Comparison of ENCODE assay signal across 1 cellular context in the genomic region with DNA sequence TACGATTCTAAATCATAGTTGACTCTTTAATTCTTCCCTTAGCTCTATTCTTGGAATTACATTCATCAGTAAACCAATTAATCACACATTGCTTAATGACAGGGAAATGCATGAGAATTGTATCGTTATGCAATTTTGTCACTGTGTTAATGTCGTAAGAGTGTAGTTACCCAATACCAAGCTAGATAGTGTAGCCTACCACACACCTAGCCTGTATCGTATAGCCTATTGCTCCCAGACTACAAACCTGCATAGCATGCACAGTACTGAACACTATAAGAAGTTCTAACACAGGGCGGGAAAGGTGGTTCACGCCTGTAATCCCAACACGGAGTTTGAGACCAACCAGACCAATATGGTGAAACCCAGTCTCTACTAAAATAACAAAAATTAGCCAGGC.
TF ChIP-seq lines count a peak whose summit lies in the region.

No MANE protein-coding gene starts in this region.

TF ChIP-seq in HepG2, 621 proteins besides CTCF, POLR2A, EP300 and RAD21:
- TF ChIP-seq ZNF792 (CRISPR knock-in tag; IDR thresholded peaks at IDR 0.05) (0 out of 2 replicates have a peak, but pooled peaks have one; percentile 24), SIX4 (CRISPR knock-in tag; IDR thresholded peaks at IDR 0.05) (peak; percentile 45; the same call in 1 of the 2 replicates), REPIN1 (CRISPR knock-in tag; IDR thresholded peaks at IDR 0.05; ENCODE audit: borderline replicate concordance, low read depth) (0 out of 2 replicates have a peak, but pooled peaks have one; percentile 44), MIER2 (CRISPR knock-in tag; IDR thresholded peaks at IDR 0.05) (0 out of 2 replicates have a peak, but pooled peaks have one; percentile 24), RBM22 (optimal IDR thresholded peaks at IDR 0.05; ENCODE audit: low read length) (peak; percentile 91), ZNF550 (CRISPR knock-in tag; IDR thresholded peaks at IDR 0.05; ENCODE audit: borderline replicate concordance) (no peak), CEBPB (IDR thresholded peaks at IDR 0.05; ENCODE audit: borderline replicate concordance, low read depth, low read length) (peak; percentile 95), ZNF614 (CRISPR knock-in tag; IDR thresholded peaks at IDR 0.05; ENCODE audit: borderline replicate concordance) (peak; percentile 25; the same call in 1 of the 2 replicates), NCOA2 (CRISPR knock-in tag; IDR thresholded peaks at IDR 0.05) (peak; percentile 37), THAP11 (CRISPR knock-in tag; IDR thresholded peaks at IDR 0.05) (peak; percentile 19; the same call in 1 of the 2 replicates), PAF1 (CRISPR knock-in tag; IDR thresholded peaks at IDR 0.05) (peak; percentile 63), ZNF441 (CRISPR knock-in tag; IDR thresholded peaks at IDR 0.05; ENCODE audit: borderline replicate concordance) (no peak), POGZ (CRISPR knock-in tag; IDR thresholded peaks at IDR 0.05) (0 out of 2 replicates have a peak, but pooled peaks have one; percentile 28), CBX5 (CRISPR knock-in tag; IDR thresholded peaks at IDR 0.05; ENCODE audit: borderline replicate concordance) (no peak), RBFOX2 (IDR thresholded peaks at IDR 0.05; ENCODE audit: low read depth, low read length) (peak; percentile 4; the same call in 1 of the 2 replicates), GATAD2A (CRISPR knock-in tag; IDR thresholded peaks at IDR 0.05) (peak; percentile 50; the same call in 1 of the 2 replicates), POLR2AphosphoS2 (IDR thresholded peaks at IDR 0.05; ENCODE audit: low read depth, low read length) (peak; percentile 90), ZC3H4 (CRISPR knock-in tag; IDR thresholded peaks at IDR 0.05; ENCODE audit: borderline replicate concordance) (no peak), CEBPG (CRISPR knock-in tag; IDR thresholded peaks at IDR 0.05) (peak; percentile 87), POLR2AphosphoS5 (IDR thresholded peaks at IDR 0.05; ENCODE audit: low read depth, low read length) (peak; percentile 46; the same call in 1 of the 2 replicates), YEATS2 (CRISPR knock-in tag; IDR thresholded peaks at IDR 0.05; ENCODE audit: borderline replicate concordance) (0 out of 2 replicates have a peak, but pooled peaks have one; percentile 33)
- TF ChIP-seq, protein P1, sequence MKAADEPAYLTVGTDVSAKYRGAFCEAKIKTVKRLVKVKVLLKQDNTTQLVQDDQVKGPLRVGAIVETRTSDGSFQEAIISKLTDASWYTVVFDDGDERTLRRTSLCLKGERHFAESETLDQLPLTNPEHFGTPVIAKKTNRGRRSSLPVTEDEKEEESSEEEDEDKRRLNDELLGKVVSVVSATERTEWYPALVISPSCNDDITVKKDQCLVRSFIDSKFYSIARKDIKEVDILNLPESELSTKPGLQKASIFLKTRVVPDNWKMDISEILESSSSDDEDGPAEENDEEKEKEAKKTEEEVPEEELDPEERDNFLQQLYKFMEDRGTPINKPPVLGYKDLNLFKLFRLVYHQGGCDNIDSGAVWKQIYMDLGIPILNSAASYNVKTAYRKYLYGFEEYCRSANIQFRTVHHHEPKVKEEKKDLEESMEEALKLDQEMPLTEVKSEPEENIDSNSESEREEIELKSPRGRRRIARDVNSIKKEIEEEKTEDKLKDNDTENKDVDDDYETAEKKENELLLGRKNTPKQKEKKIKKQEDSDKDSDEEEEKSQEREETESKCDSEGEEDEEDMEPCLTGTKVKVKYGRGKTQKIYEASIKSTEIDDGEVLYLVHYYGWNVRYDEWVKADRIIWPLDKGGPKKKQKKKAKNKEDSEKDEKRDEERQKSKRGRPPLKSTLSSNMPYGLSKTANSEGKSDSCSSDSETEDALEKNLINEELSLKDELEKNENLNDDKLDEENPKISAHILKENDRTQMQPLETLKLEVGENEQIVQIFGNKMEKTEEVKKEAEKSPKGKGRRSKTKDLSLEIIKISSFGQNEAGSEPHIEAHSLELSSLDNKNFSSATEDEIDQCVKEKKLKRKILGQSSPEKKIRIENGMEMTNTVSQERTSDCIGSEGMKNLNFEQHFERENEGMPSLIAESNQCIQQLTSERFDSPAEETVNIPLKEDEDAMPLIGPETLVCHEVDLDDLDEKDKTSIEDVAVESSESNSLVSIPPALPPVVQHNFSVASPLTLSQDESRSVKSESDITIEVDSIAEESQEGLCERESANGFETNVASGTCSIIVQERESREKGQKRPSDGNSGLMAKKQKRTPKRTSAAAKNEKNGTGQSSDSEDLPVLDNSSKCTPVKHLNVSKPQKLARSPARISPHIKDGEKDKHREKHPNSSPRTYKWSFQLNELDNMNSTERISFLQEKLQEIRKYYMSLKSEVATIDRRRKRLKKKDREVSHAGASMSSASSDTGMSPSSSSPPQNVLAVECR (CRISPR knock-in tag; IDR thresholded peaks at IDR 0.05; ENCODE audit: borderline replicate concordance): 0 out of 2 replicates have a peak, but pooled peaks have one; percentile 3
- TF ChIP-seq, protein P2, sequence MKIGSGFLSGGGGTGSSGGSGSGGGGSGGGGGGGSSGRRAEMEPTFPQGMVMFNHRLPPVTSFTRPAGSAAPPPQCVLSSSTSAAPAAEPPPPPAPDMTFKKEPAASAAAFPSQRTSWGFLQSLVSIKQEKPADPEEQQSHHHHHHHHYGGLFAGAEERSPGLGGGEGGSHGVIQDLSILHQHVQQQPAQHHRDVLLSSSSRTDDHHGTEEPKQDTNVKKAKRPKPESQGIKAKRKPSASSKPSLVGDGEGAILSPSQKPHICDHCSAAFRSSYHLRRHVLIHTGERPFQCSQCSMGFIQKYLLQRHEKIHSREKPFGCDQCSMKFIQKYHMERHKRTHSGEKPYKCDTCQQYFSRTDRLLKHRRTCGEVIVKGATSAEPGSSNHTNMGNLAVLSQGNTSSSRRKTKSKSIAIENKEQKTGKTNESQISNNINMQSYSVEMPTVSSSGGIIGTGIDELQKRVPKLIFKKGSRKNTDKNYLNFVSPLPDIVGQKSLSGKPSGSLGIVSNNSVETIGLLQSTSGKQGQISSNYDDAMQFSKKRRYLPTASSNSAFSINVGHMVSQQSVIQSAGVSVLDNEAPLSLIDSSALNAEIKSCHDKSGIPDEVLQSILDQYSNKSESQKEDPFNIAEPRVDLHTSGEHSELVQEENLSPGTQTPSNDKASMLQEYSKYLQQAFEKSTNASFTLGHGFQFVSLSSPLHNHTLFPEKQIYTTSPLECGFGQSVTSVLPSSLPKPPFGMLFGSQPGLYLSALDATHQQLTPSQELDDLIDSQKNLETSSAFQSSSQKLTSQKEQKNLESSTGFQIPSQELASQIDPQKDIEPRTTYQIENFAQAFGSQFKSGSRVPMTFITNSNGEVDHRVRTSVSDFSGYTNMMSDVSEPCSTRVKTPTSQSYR (CRISPR knock-in tag; IDR thresholded peaks at IDR 0.05; ENCODE audit: borderline replicate concordance): peak; percentile 22; the same call in 1 of the 2 replicates
- TF ChIP-seq, protein P3, sequence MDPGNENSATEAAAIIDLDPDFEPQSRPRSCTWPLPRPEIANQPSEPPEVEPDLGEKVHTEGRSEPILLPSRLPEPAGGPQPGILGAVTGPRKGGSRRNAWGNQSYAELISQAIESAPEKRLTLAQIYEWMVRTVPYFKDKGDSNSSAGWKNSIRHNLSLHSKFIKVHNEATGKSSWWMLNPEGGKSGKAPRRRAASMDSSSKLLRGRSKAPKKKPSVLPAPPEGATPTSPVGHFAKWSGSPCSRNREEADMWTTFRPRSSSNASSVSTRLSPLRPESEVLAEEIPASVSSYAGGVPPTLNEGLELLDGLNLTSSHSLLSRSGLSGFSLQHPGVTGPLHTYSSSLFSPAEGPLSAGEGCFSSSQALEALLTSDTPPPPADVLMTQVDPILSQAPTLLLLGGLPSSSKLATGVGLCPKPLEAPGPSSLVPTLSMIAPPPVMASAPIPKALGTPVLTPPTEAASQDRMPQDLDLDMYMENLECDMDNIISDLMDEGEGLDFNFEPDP (CRISPR knock-in tag; conservative IDR thresholded peaks at IDR 0.05): 0 out of 2 replicates have a peak, but pooled peaks have one; percentile 14
- TF ChIP-seq, protein P4, sequence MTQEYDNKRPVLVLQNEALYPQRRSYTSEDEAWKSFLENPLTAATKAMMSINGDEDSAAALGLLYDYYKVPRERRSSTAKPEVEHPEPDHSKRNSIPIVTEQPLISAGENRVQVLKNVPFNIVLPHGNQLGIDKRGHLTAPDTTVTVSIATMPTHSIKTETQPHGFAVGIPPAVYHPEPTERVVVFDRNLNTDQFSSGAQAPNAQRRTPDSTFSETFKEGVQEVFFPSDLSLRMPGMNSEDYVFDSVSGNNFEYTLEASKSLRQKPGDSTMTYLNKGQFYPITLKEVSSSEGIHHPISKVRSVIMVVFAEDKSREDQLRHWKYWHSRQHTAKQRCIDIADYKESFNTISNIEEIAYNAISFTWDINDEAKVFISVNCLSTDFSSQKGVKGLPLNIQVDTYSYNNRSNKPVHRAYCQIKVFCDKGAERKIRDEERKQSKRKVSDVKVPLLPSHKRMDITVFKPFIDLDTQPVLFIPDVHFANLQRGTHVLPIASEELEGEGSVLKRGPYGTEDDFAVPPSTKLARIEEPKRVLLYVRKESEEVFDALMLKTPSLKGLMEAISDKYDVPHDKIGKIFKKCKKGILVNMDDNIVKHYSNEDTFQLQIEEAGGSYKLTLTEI (CRISPR knock-in tag; conservative IDR thresholded peaks at IDR 0.05): no peak
- TF ChIP-seq, protein P5, sequence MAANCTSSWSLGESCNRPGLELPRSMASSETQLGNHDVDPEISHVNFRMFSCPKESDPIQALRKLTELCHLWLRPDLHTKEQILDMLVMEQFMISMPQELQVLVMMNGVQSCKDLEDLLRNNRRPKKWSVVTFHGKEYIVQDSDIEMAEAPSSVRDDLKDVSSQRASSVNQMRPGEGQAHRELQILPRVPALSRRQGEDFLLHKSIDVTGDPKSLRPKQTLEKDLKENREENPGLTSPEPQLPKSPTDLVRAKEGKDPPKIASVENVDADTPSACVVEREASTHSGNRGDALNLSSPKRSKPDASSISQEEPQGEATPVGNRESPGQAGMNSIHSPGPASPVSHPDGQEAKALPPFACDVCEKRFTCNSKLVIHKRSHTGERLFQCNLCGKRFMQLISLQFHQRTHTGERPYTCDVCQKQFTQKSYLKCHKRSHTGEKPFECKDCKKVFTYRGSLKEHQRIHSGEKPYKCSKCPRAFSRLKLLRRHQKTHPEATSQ (CRISPR knock-in tag; IDR thresholded peaks at IDR 0.05; ENCODE audit: borderline replicate concordance): no peak
- TF ChIP-seq, protein P6, sequence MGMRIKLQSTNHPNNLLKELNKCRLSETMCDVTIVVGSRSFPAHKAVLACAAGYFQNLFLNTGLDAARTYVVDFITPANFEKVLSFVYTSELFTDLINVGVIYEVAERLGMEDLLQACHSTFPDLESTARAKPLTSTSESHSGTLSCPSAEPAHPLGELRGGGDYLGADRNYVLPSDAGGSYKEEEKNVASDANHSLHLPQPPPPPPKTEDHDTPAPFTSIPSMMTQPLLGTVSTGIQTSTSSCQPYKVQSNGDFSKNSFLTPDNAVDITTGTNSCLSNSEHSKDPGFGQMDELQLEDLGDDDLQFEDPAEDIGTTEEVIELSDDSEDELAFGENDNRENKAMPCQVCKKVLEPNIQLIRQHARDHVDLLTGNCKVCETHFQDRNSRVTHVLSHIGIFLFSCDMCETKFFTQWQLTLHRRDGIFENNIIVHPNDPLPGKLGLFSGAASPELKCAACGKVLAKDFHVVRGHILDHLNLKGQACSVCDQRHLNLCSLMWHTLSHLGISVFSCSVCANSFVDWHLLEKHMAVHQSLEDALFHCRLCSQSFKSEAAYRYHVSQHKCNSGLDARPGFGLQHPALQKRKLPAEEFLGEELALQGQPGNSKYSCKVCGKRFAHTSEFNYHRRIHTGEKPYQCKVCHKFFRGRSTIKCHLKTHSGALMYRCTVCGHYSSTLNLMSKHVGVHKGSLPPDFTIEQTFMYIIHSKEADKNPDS (CRISPR knock-in tag; IDR thresholded peaks at IDR 0.05): 0 out of 2 replicates have a peak, but pooled peaks have one; percentile 46
